In genomic region chr1:156692409-156692957, GRCh38 we compare ENCODE assay signal across 11 cellular contexts. TPM values are rescaled to one million over a fixed set of nuclear protein-coding genes. Genes with fewer than 3 reads are reported as not detected.
DNase-seq lines count a peak whose midpoint lies in the region; ATAC-seq and TF ChIP-seq lines count a peak whose summit lies in the region.
"Had no signal": no experiment of that assay in that cellular context is flagged by ENCODE, and none has a peak within 500 bp of the region (broad histone marks: within the 10 kb centered on the region; RNA-seq: fewer than 3 reads in every experiment).

No MANE protein-coding gene starts in this region.

- TF ChIP-seq POLR2A in lower leg skin (IDR thresholded peaks at IDR 0.05), result no peak

- H3K27me3 Mint-ChIP-seq in brain (peaks cover 4% of the 10 kb centered on the region), neural progenitor cell (ENCODE audit: insufficient read depth, low read depth) (peaks cover 19% of the 10 kb centered on the region)
- H3K27me3 Mint-ChIP-seq in stimulated activated naive CD8-positive, alpha-beta T cell treated with anti-CD3 and anti-CD28 coated beads, Interleukin-15, amount 100 ng/mL, for 72 hours, result peaks cover 76% of the 10 kb centered on the region

- peaks cover 10% of the 10 kb centered on the region for H3K27me3 ChIP-seq in H7 (ENCODE audit: control insufficient read depth, insufficient read depth, low read length)
- H3K27me3 ChIP-seq in neural progenitor cell, result peaks cover 15% of the 10 kb centered on the region
- H3K27me3 ChIP-seq: testis had no signal

- H3K4me2 ChIP-seq in neural progenitor cell, result peak overlapping the region; percentile 84

- no peaks in the 10 kb centered on the region for H3K9me3 ChIP-seq in neural progenitor cell (ENCODE audit: low read depth)
- H3K9me3 ChIP-seq: Peyer's patch, testis had no signal

- H3K27ac ChIP-seq in neural progenitor cell, result no peak overlapping the region
- H3K27ac ChIP-seq: Peyer's patch, testis had no signal

- H3K9me3 Mint-ChIP-seq in brain (no peaks in the 10 kb centered on the region), neural progenitor cell (no peaks in the 10 kb centered on the region)
- H3K9me3 Mint-ChIP-seq in stimulated activated naive CD8-positive, alpha-beta T cell treated with anti-CD3 and anti-CD28 coated beads, Interleukin-15, amount 100 ng/mL, for 72 hours, result no peaks in the 10 kb centered on the region

- DNase-seq in H7, result peak; percentile 66
- no peak for DNase-seq in neural progenitor cell (ENCODE audit: low spot score)
- DNase-seq in lower leg skin (ENCODE audit: low spot score in 2 of 2), result no peak
- no peak for DNase-seq in GM13976 (ENCODE audit: low spot score)
- no peak for DNase-seq in stimulated activated naive CD8-positive, alpha-beta T cell treated with anti-CD3 and anti-CD28 coated beads, Interleukin-15, amount 100 ng/mL, for 72 hours
- DNase-seq: activated naive CD4-positive, alpha-beta T cell; stimulated activated CD4-positive, alpha-beta T cell treated with anti-CD3 and anti-CD28 coated beads, Interleukin-4, amount 100 ng/mL, for 24 hours; testis had no signal

- intact Hi-C loops in lower leg skin (cut with DNase I; ENCODE audit: low total_unique reads), result loop anchor here (1.0 kb wide), 1 partner anchor 34 kb away; no protein-coding TSS in a partner anchor

- no peak for TF ChIP-seq CTCF in brain (conservative IDR thresholded peaks at IDR 0.05)
- no peak for TF ChIP-seq CTCF in neural progenitor cell (IDR thresholded peaks at IDR 0.05)
- no peak for TF ChIP-seq CTCF in lower leg skin (IDR thresholded peaks at IDR 0.05)
- no peak for TF ChIP-seq CTCF in GM13976 (IDR thresholded peaks at IDR 0.05; ENCODE audit: borderline replicate concordance, control extremely low read depth, extremely low read depth, insufficient read depth, missing control alignments)

- peak overlapping the region in 4 of 5 experiments; percentile 41 to 72 (median 51) for H3K4me3 Mint-ChIP-seq in brain
- peak overlapping the region; percentile 42 for H3K4me3 Mint-ChIP-seq in neural progenitor cell
- no peak overlapping the region for H3K4me3 Mint-ChIP-seq in stimulated activated naive CD8-positive, alpha-beta T cell treated with anti-CD3 and anti-CD28 coated beads, Interleukin-15, amount 100 ng/mL, for 72 hours

- peaks cover 71% of the 10 kb centered on the region for H3K4me1 Mint-ChIP-seq in brain
- peaks cover 69% of the 10 kb centered on the region for H3K4me1 Mint-ChIP-seq in neural progenitor cell
- peaks cover 36% of the 10 kb centered on the region for H3K4me1 Mint-ChIP-seq in stimulated activated naive CD8-positive, alpha-beta T cell treated with anti-CD3 and anti-CD28 coated beads, Interleukin-15, amount 100 ng/mL, for 72 hours

- H3K27ac Mint-ChIP-seq in brain, result peak overlapping the region in 4 of 5 experiments; percentile 27 to 96 (median 84)
- peak overlapping the region; percentile 97 for H3K27ac Mint-ChIP-seq in neural progenitor cell
- peak overlapping the region in 1 of 2 donors; percentile 23 for H3K27ac Mint-ChIP-seq in stimulated activated naive CD8-positive, alpha-beta T cell treated with anti-CD3 and anti-CD28 coated beads, Interleukin-15, amount 100 ng/mL, for 72 hours

- no peaks in the 10 kb centered on the region for H3K36me3 ChIP-seq in H7 (replicated peaks; ENCODE audit: control insufficient read depth, insufficient read depth, low read length)
- no peaks in the 10 kb centered on the region for H3K36me3 ChIP-seq in neural progenitor cell
- H3K36me3 ChIP-seq: Peyer's patch had no signal

- no peak for ATAC-seq in stimulated activated naive CD8-positive, alpha-beta T cell treated with anti-CD3 and anti-CD28 coated beads, Interleukin-15, amount 100 ng/mL, for 72 hours

- peaks cover 1% of the 10 kb centered on the region for H3K36me3 Mint-ChIP-seq in brain
- H3K36me3 Mint-ChIP-seq in neural progenitor cell, result peaks cover 2% of the 10 kb centered on the region

- no peaks in the 10 kb centered on the region for H3K79me2 ChIP-seq in neural progenitor cell (ENCODE audit: low read depth)

- H3K4me1 ChIP-seq in neural progenitor cell, result peaks cover 53% of the 10 kb centered on the region

- H4K20me1 ChIP-seq in neural progenitor cell (ENCODE audit: low read depth), result no peaks in the 10 kb centered on the region

- in situ Hi-C loops in GM13976 (cut with MboI; ENCODE audit: low sequenced_read_pairs, unreplicated experiment), result no loop called here

- H3F3A ChIP-seq in neural progenitor cell (ENCODE audit: low read depth), result peaks cover 61% of the 10 kb centered on the region

- 8 to 11% methylated on average over 12 to 13 of the region's 13 CpGs for WGBS in lower leg skin, 2 donors

- H3K9ac ChIP-seq in neural progenitor cell, result no peak overlapping the region

- H3K4me3 ChIP-seq in H7 (ENCODE audit: insufficient read depth, low read depth, low read length) (peak overlapping the region; percentile 12), neural progenitor cell (peak overlapping the region; percentile 32), lower leg skin (ENCODE audit: low read depth, poor library complexity, severe bottlenecking) (no peak overlapping the region)
- H3K4me3 ChIP-seq: Peyer's patch, testis had no signal

- H2AFZ ChIP-seq in neural progenitor cell (replicated peaks), result no peak overlapping the region

RNA-seq across cellular contexts. Expression of gene CRABP2, which starts 12.9 kb away (rescaled TPM):
- total RNA-seq in H7 (2014; rRNA removed; shearing (Covaris generic)), result 137 and 190 TPM in 2 replicates
- polyA plus RNA-seq in brain (ENCODE audit: insufficient read depth, low read depth, low replicate concordance), result 10.5 TPM
- total RNA-seq in neural progenitor cell (ENCODE audit: low replicate concordance) (110 and 156 TPM in 2 replicates), lower leg skin (100 to 1,000 TPM in 1 of 4 donors, 10 to 100 TPM in 3; 67.9 to 103 (median 96.1) TPM)
- total RNA-seq: dermis microvascular lymphatic vessel endothelial cell had no signal

RNA-seq across cellular contexts. Expression of gene NES, which starts 15.3 kb away (rescaled TPM):
- 220 and 231 TPM in 2 replicates for total RNA-seq in H7 (2014; rRNA removed; shearing (Covaris generic))
- polyA plus RNA-seq in brain (ENCODE audit: insufficient read depth, low read depth, low replicate concordance), result 12.7 TPM
- total RNA-seq in neural progenitor cell (ENCODE audit: low replicate concordance), result 83.8 and 219 TPM in 2 replicates
- 1 to 10 TPM; 2.4 to 8.9 (median 5.0) TPM for total RNA-seq in lower leg skin

RNA-seq across cellular contexts. Expression of gene METTL25B, which starts 35.8 kb away (rescaled TPM):
- 25.7 and 33.1 TPM in 2 replicates for total RNA-seq in H7 (2014; rRNA removed; shearing (Covaris generic))
- polyA plus RNA-seq in brain (ENCODE audit: insufficient read depth, low read depth, low replicate concordance), result 46.8 TPM
- 21.4 and 26.5 TPM in 2 replicates for total RNA-seq in neural progenitor cell (ENCODE audit: low replicate concordance)
- total RNA-seq in lower leg skin, result 10 to 100 TPM; 20.3 to 39.0 (median 28.2) TPM

RNA-seq across cellular contexts. Expression of gene ISG20L2, which starts 36.1 kb away (rescaled TPM):
- 55.2 and 56.4 TPM in 2 replicates for total RNA-seq in H7 (2014; rRNA removed; shearing (Covaris generic))
- 41.5 TPM for polyA plus RNA-seq in brain (ENCODE audit: insufficient read depth, low read depth, low replicate concordance)
- total RNA-seq in neural progenitor cell (ENCODE audit: low replicate concordance) (17.4 and 23.7 TPM in 2 replicates), lower leg skin (10 to 100 TPM; 13.4 to 21.4 (median 16.7) TPM)

RNA-seq across cellular contexts. Expression of gene MRPL24, which starts 48.4 kb away (rescaled TPM):
- total RNA-seq in H7 (2014; rRNA removed; shearing (Covaris generic)), result 92.1 and 105 TPM in 2 replicates
- 111 TPM for polyA plus RNA-seq in brain (ENCODE audit: insufficient read depth, low read depth, low replicate concordance)
- total RNA-seq in neural progenitor cell (ENCODE audit: low replicate concordance), result 21.4 and 24.7 TPM in 2 replicates
- total RNA-seq in lower leg skin, result 10 to 100 TPM; 34.0 to 44.9 (median 41.5) TPM

Comparison
In these comparisons a context has a peak if more than half of its experiments do, and no peak if none do; other contexts are left out.
1. H3K4me3 Mint-ChIP-seq: peak in brain (4 of 5) and neural progenitor cell (single experiment); none in stimulated activated naive CD8-positive, alpha-beta T cell treated with anti-CD3 and anti-CD28 coated beads, Interleukin-15, amount 100 ng/mL, for 72 hours (0 of 2).